6 cellular contexts compared by ENCODE assay signal in genomic region chr12:6970096-6970527, GRCh38. TPM values are rescaled to one million over a fixed set of nuclear protein-coding genes. Genes with fewer than 3 reads are reported as not detected.
A peak's percentile ranks its signal among the peaks of the same experiment; 100 is the strongest.
DNase-seq lines count a peak whose midpoint lies in the region; ATAC-seq and TF ChIP-seq lines count a peak whose summit lies in the region.

No MANE protein-coding gene starts in this region.

- peak; percentile 7 for ATAC-seq in GM21447 (IDR thresholded peaks at IDR 0.05; ENCODE audit: unreplicated experiment)
- ATAC-seq in Panc1 = peak; percentile 63
- ATAC-seq in upper lobe of left lung (ENCODE audit: low FRiP score in 2 of 2) = peak; percentile 15 to 46

- BruUV-seq in Panc1 (replicated peaks; lab: Mats Ljungman, UMichigan) = TSS peak; percentile 74

- TF ChIP-seq CTCF in Panc1 (IDR thresholded peaks at IDR 0.05) = no peak
- TF ChIP-seq CTCF in right atrium auricular region (IDR thresholded peaks at IDR 0.05) = no peak
- peak in 1 of 6 experiments; percentile 4 for TF ChIP-seq CTCF in upper lobe of left lung (IDR thresholded peaks at IDR 0.05)

- intact Hi-C loops in Panc1 (cut with micrococcal nuclease; ENCODE audit: unreplicated experiment) = no loop called here

- H3K36me3 ChIP-seq in Panc1 (ENCODE audit: control insufficient read depth, insufficient read depth, low read length) = peaks cover 12% of the 10 kb centered on the region
- peaks cover 52% of the 10 kb centered on the region for H3K36me3 ChIP-seq in right atrium auricular region
- H3K36me3 ChIP-seq in upper lobe of left lung = peaks cover 13 to 53% (median 43%) of the 10 kb centered on the region in 4 donors

- 0 to 2% methylated on average over 5 to 12 of the region's 31 CpGs for WGBS in upper lobe of left lung, 2 donors

- peaks cover 22% of the 10 kb centered on the region for H3K4me1 ChIP-seq in Panc1 (ENCODE audit: control insufficient read depth, insufficient read depth, low read length)
- peaks cover 0 to 31% of the 10 kb centered on the region in 2 donors for H3K4me1 ChIP-seq in right atrium auricular region
- H3K4me1 ChIP-seq in upper lobe of left lung = peaks cover 26 to 39% (median 31%) of the 10 kb centered on the region in 4 donors

- H3K4me3 ChIP-seq in Panc1 (ENCODE audit: low read depth in 2 of 2, low read length in 2 of 2) = peak overlapping the region; percentile 71 to 93
- peak overlapping the region; percentile 81 to 87 for H3K4me3 ChIP-seq in right atrium auricular region
- H3K4me3 ChIP-seq in upper lobe of left lung = peak overlapping the region; percentile 87 to 95 (median 93)

- CTCF ChIA-PET in Panc1 (lab: Charles Lee) = no interaction called here

- TF ChIP-seq EP300 in upper lobe of left lung (IDR thresholded peaks at IDR 0.05) = no peak

- H3K27ac ChIP-seq in Panc1 (ENCODE audit: low read length) (peak overlapping the region; percentile 91), right atrium auricular region (peak overlapping the region; percentile 88 to 92), upper lobe of left lung (peak overlapping the region; percentile 90 to 97 (median 94))

- DNase-seq in Panc1 (ENCODE audit: low read depth, low spot score) (no peak), right atrium auricular region (ENCODE audit: low spot score) (no peak), upper lobe of left lung (peak in 1 of 2 donors; percentile 91), EL (no peak), NCI-H345 (lab: John Stamatoyannopoulos, UW) (no peak)

- in situ Hi-C loops in Panc1 (cut with HindIII; ENCODE audit: low pct_unique_long_range_greater_than_20kb, low sequenced_read_pairs) = no loop called here

- no peak for TF ChIP-seq POLR2A in upper lobe of left lung (IDR thresholded peaks at IDR 0.05)

- no peaks in the 10 kb centered on the region for H3K9me3 ChIP-seq in Panc1 (ENCODE audit: control insufficient read depth, insufficient read depth, low read depth, low read length)
- H3K9me3 ChIP-seq in right atrium auricular region = no peaks in the 10 kb centered on the region
- H3K9me3 ChIP-seq in upper lobe of left lung = no peaks in the 10 kb centered on the region

- POLR2A ChIA-PET in Panc1 (lab: Charles Lee) = interaction anchor here (0.6 kb wide), 1 partner anchor 910 kb away, joined by 5 read pairs; no protein-coding TSS in a partner anchor

- no peaks in the 10 kb centered on the region for H3K27me3 ChIP-seq in Panc1 (ENCODE audit: control insufficient read depth, insufficient read depth, low read length)
- no peaks in the 10 kb centered on the region for H3K27me3 ChIP-seq in right atrium auricular region
- H3K27me3 ChIP-seq in upper lobe of left lung = no peaks in the 10 kb centered on the region

RNA-seq across cellular contexts. Expression of gene PHB2, which starts 0.4 kb away (rescaled TPM):
- total RNA-seq in Panc1 (2021; ENCODE audit: unreplicated experiment) (138 TPM), right atrium auricular region (100 to 1,000 TPM; 160 to 183 TPM), upper lobe of left lung (100 to 1,000 TPM; 101 to 196 (median 140) TPM)
- polyA plus RNA-seq in Panc1 (2012; ENCODE audit: insufficient read length) = 185 TPM

RNA-seq across cellular contexts. Expression of gene EMG1, which starts 0.6 kb away (rescaled TPM):
- total RNA-seq in Panc1 (2021; ENCODE audit: unreplicated experiment) (54.9 TPM), right atrium auricular region (10 to 100 TPM; 16.5 to 28.4 TPM), upper lobe of left lung (10 to 100 TPM; 30.4 to 47.4 (median 38.3) TPM)
- polyA plus RNA-seq in Panc1 (2012; ENCODE audit: insufficient read length) = 54.0 TPM

RNA-seq across cellular contexts. Expression of gene PTPN6, which starts 19.0 kb away (rescaled TPM):
- total RNA-seq in Panc1 (2021; ENCODE audit: unreplicated experiment) (13.7 TPM), right atrium auricular region (1 to 10 TPM; 3.7 to 7.5 TPM), upper lobe of left lung (100 to 1,000 TPM in 4 of 6 donors, 10 to 100 TPM in 2; 56.3 to 215 (median 114) TPM)
- polyA plus RNA-seq in Panc1 (2012; ENCODE audit: insufficient read length) = 26.1 TPM

RNA-seq across cellular contexts. Expression of gene C12orf57, which starts 26.3 kb away (rescaled TPM):
- total RNA-seq in Panc1 (2021; ENCODE audit: unreplicated experiment) (126 TPM), right atrium auricular region (100 to 1,000 TPM; 398 to 533 TPM), upper lobe of left lung (100 to 1,000 TPM in 5 of 6 donors, 10 to 100 TPM in 1; 83.8 to 291 (median 179) TPM)
- polyA plus RNA-seq in Panc1 (2012; ENCODE audit: insufficient read length) = 249 TPM

RNA-seq across cellular contexts. Expression of gene RNU7-1, which starts 26.5 kb away (rescaled TPM):
- total RNA-seq in Panc1 (2021; ENCODE audit: unreplicated experiment) (not detected), right atrium auricular region (not detected), upper lobe of left lung (not detected)
- not detected for polyA plus RNA-seq in Panc1 (2012; ENCODE audit: insufficient read length)

Comparison
In these comparisons a context has a peak if more than half of its experiments do, and no peak if none do; other contexts are left out.
1. ATAC-seq: peak in every context shown above with its lines; median percentile 63 in Panc1; 30 in upper lobe of left lung; 7 in GM21447.